In the genomic region with DNA sequence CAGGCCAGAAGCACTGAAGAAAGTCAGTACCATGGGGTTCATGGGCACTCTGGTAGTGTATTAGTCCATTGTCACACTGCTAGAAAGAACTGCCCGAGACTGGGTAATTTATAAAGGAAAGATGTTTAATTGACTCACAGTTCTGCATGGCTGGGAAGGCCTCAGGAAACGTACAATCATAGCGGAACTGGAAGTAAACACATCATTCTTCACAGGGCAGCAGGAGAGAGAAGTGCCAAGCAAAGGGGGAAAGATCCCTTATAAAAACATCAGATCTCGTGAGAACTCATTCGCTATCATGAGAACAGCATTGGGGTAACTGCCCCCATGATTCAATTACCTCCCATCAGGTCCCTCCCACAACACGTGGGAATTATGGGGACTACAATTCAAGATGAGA, we compare ENCODE assay signal across 18 cellular contexts. TPM values are rescaled to one million over a fixed set of nuclear protein-coding genes. Genes with fewer than 3 reads are reported as not detected.
A peak's percentile ranks its signal among the peaks of the same experiment; 100 is the strongest.
DNase-seq lines count a peak whose midpoint lies in the region; ATAC-seq lines count a peak whose summit lies in the region.
"Had no signal": no experiment of that assay in that cellular context is flagged by ENCODE, and none has a peak within 500 bp of the region (broad histone marks: within the 10 kb centered on the region; RNA-seq: fewer than 3 reads in every experiment).

No MANE protein-coding gene starts in this region.

- H3K36me3 ChIP-seq in BLaER1 treated with 17β-estradiol and CSF1 and Interleukin-3, amounts not matched to agents 10 nM and 100 nM, result no peaks in the 10 kb centered on the region
- no peaks in the 10 kb centered on the region for H3K36me3 ChIP-seq in Karpas-422 (ENCODE audit: insufficient read depth, low read length)

- peaks cover 18 to 29% (median 26%) of the 10 kb centered on the region in 10 experiments for H3K4me1 ChIP-seq in BLaER1 treated with 17β-estradiol and CSF1 and Interleukin-3, amounts not matched to agents 10 nM and 100 nM
- H3K4me1 ChIP-seq in Karpas-422 (ENCODE audit: low read length), result no peaks in the 10 kb centered on the region
- H3K4me1 ChIP-seq: Caco-2 had no signal

- no peaks in the 10 kb centered on the region for H3K9me2 ChIP-seq in Karpas-422 (replicated peaks; ENCODE audit: insufficient read depth, low read length)

- H3K9ac ChIP-seq in BLaER1 treated with 17β-estradiol and CSF1 and Interleukin-3, amounts not matched to agents 10 nM and 100 nM, result no peak overlapping the region
- no peak overlapping the region for H3K9ac ChIP-seq in Karpas-422 (ENCODE audit: low read length)
- H3K9ac ChIP-seq: GM23248 had no signal

- no peak overlapping the region for H2AFZ ChIP-seq in Karpas-422 (ENCODE audit: low read length)
- H2AFZ ChIP-seq: GM23248 had no signal

- no peaks in the 10 kb centered on the region for H3K79me2 ChIP-seq in Karpas-422 (ENCODE audit: low read length)

- H4K20me1 ChIP-seq in BLaER1 treated with 17β-estradiol and CSF1 and Interleukin-3, amounts not matched to agents 10 nM and 100 nM, result no peaks in the 10 kb centered on the region
- H4K20me1 ChIP-seq in Karpas-422 (ENCODE audit: insufficient read depth, low read depth, low read length), result no peaks in the 10 kb centered on the region

- no peaks in the 10 kb centered on the region for H3K27me3 ChIP-seq in BLaER1 treated with 17β-estradiol and CSF1 and Interleukin-3, amounts not matched to agents 10 nM and 100 nM
- H3K27me3 ChIP-seq in Karpas-422 (ENCODE audit: low read length), result no peaks in the 10 kb centered on the region

- peak overlapping the region in 9 of 11 experiments; percentile 33 to 72 (median 55); a peak in 18 of 22 replicates for H3K4me2 ChIP-seq in BLaER1 treated with 17β-estradiol and CSF1 and Interleukin-3, amounts not matched to agents 10 nM and 100 nM
- H3K4me2 ChIP-seq in Karpas-422 (ENCODE audit: low read depth, low read length, poor library complexity, severe bottlenecking), result no peak overlapping the region

- DNase-seq in NCI-H69 (lab: John Stamatoyannopoulos, UW) (peak; percentile 32), kidney tubule cell (ENCODE audit: low spot score) (peak; percentile 15), Karpas-422 (no peak)
- DNase-seq in activated CD4-positive, alpha-beta T cell treated with anti-CD3 and anti-CD28 coated beads, Interleukin-2, amount 50 U/mL, for 1 hour, result no peak
- DNase-seq: Caco-2; CD4-positive, alpha-beta T cell; DMS153; DND-41; EL; GM23248; HCEC 1CT; IMR-90 had no signal

- ATAC-seq in HG03108 (IDR thresholded peaks at IDR 0.05; ENCODE audit: unreplicated experiment), result no peak
- ATAC-seq: GM12878, K562 had no signal

- peaks cover 0 to 13% (median 0%) of the 10 kb centered on the region in 11 experiments; a peak in 2 of 22 replicates for H3K9me3 ChIP-seq in BLaER1 treated with 17β-estradiol and CSF1 and Interleukin-3, amounts not matched to agents 10 nM and 100 nM (replicated peaks in 1 of 11)
- no peaks in the 10 kb centered on the region for H3K9me3 ChIP-seq in Karpas-422 (ENCODE audit: low read length)
- H3K9me3 ChIP-seq: Caco-2 had no signal

- peak overlapping the region in 2 of 11 experiments; percentile 1 to 23; a peak in 2 of 22 replicates for H3K27ac ChIP-seq in BLaER1 treated with 17β-estradiol and CSF1 and Interleukin-3, amounts not matched to agents 10 nM and 100 nM
- H3K27ac ChIP-seq in Karpas-422 (ENCODE audit: low read length), result no peak overlapping the region
- H3K27ac ChIP-seq: C4-2B, GM23248 had no signal

- no peak overlapping the region for H3K4me3 ChIP-seq in BLaER1 treated with 17β-estradiol and CSF1 and Interleukin-3, amounts not matched to agents 10 nM and 100 nM
- no peak overlapping the region for H3K4me3 ChIP-seq in Karpas-422 (ENCODE audit: low read length)
- H3K4me3 ChIP-seq: GM12878, GM23248, K562 had no signal

RNA-seq across cellular contexts. Expression of a gene that starts 20.2 kb away (rescaled TPM):
- not detected in 2 replicates for total RNA-seq in Karpas-422 (2014; rRNA removed; shearing (Covaris generic); ENCODE audit: low replicate concordance)
- total RNA-seq: CD4-positive, alpha-beta T cell; G401 had no signal

Comparison
In these comparisons a context has a peak if more than half of its experiments do, and no peak if none do; other contexts are left out.
1. DNase-seq: peak in NCI-H69 (single experiment) and kidney tubule cell (single experiment); none in Karpas-422 (single experiment) and activated CD4-positive, alpha-beta T cell treated with anti-CD3 and anti-CD28 coated beads, Interleukin-2, amount 50 U/mL, for 1 hour (single experiment).